Comparison of ENCODE assay signal across 1 cellular context in genomic region chr5:150539206-150539605, GRCh38.
TF ChIP-seq lines count a peak whose summit lies in the region.

No MANE protein-coding gene starts in this region.

TF ChIP-seq in liver, 16 proteins besides CTCF, POLR2A, EP300 and RAD21 (continued from another document):
- no peak for TF ChIP-seq ZBTB33 (IDR thresholded peaks at IDR 0.05)
TF ChIP-seq in liver: peak in this region for 0.
